Comparison of ENCODE assay signal across 10 cellular contexts in genomic region chr16:4309102-4309832, GRCh38. TPM values are rescaled to one million over a fixed set of nuclear protein-coding genes. Genes with fewer than 3 reads are reported as not detected.
DNase-seq lines count a peak whose midpoint lies in the region; ATAC-seq, FAIRE-seq and TF ChIP-seq lines count a peak whose summit lies in the region.
"Had no signal": no experiment of that assay in that cellular context is flagged by ENCODE, and none has a peak within 500 bp of the region (broad histone marks: within the 10 kb centered on the region; RNA-seq: fewer than 3 reads in every experiment).

No MANE protein-coding gene starts in this region.

- no peak overlapping the region for H3K4me3 ChIP-seq in K562
- no peak overlapping the region for H3K4me3 ChIP-seq in neuronal stem cell (ENCODE audit: low read length in 2 of 2)
- no peak overlapping the region for H3K4me3 ChIP-seq in uterus

- peaks cover 13 to 48% of the 10 kb centered on the region in 2 experiments; a peak in 4 of 5 replicates for H3K4me1 ChIP-seq in K562 (replicated peaks in 1 of 2; ENCODE audit: control insufficient read depth in 2 of 2, insufficient read depth in 2 of 2, low read length in 2 of 2)
- H3K4me1 ChIP-seq in neuronal stem cell (ENCODE audit: control insufficient read depth in 2 of 2, insufficient read depth in 1 of 2, low read depth in 1 of 2, low read length in 2 of 2) = peaks cover 12 to 18% of the 10 kb centered on the region in 2 donors
- no peaks in the 10 kb centered on the region for H3K4me1 ChIP-seq in uterus

- peaks cover 24% of the 10 kb centered on the region for H3K4me1 Mint-ChIP-seq in T-helper 1 cell treated with Interleukin-12 subunit alpha and Interleukin-12 subunit beta and Interleukin-4 antibody, amounts not matched to agents 30 μg/mL and 1 μg/mL, for 36 hours (ENCODE audit: low read depth)
- H3K4me1 Mint-ChIP-seq in HFFc6 (ENCODE audit: low read depth) = peaks cover 27% of the 10 kb centered on the region
- peaks cover 42% of the 10 kb centered on the region for H3K4me1 Mint-ChIP-seq in stimulated activated memory B cell treated with anti-CD40 and anti-IgM and Interleukin-4, amounts not matched to agents 10 μg/mL and 1 μg/mL and 100 μg/mL, for 72 hours

- no peak for TF ChIP-seq EP300 in K562 (IDR thresholded peaks at IDR 0.05; ENCODE audit: low read length)

- CTCF ChIA-PET in K562 (lab: Yijun Ruan, JAX; ENCODE audit: low intra/inter-chr PET ratio) = no interaction called here

- H3K27me3 Mint-ChIP-seq in T-helper 1 cell treated with Interleukin-12 subunit alpha and Interleukin-12 subunit beta and Interleukin-4 antibody, amounts not matched to agents 30 μg/mL and 1 μg/mL, for 36 hours (ENCODE audit: low read depth) = peaks cover 13% of the 10 kb centered on the region
- H3K27me3 Mint-ChIP-seq in HFFc6 (ENCODE audit: insufficient read depth) = no peaks in the 10 kb centered on the region; the same call in 1 of the 2 replicates
- peaks cover 8% of the 10 kb centered on the region for H3K27me3 Mint-ChIP-seq in stimulated activated memory B cell treated with anti-CD40 and anti-IgM and Interleukin-4, amounts not matched to agents 10 μg/mL and 1 μg/mL and 100 μg/mL, for 72 hours

- no peak for TF ChIP-seq CTCF in HFFc6 (IDR thresholded peaks at IDR 0.05)
- TF ChIP-seq CTCF in K562 (IDR thresholded peaks at IDR 0.05 in 2 of 3, conservative IDR thresholded peaks at IDR 0.05 in 1 of 3; ENCODE audit: insufficient read depth in 2 of 3, low read depth in 1 of 3, low read length in 3 of 3) = no peak
- TF ChIP-seq CTCF in uterus (IDR thresholded peaks at IDR 0.05) = no peak

- 80% methylated on average over 14 of the region's 14 CpGs for WGBS in K562 (ENCODE audit: insufficient coverage, low coverage, missing lambda C conversion rate)
- WGBS in neuronal stem cell (ENCODE audit: extremely low coverage in 2 of 2, insufficient read length in 2 of 2, insufficient replicate concordance in 1 of 2), 2 donors = no CpG with 5 or more reads among the region's 14 CpGs

- in situ Hi-C loops in K562 (cut with MboI) = no loop called here

- DNase-seq in T-helper 1 cell (no peak), HFFc6 (no peak), K562 (ENCODE audit: extremely low read depth in 1 of 4, low spot score in 3 of 4) (no peak), neuronal stem cell (ENCODE audit: low spot score) (no peak), uterus (no peak), RPMI8226 (no peak)
- DNase-seq: cortex of kidney had no signal

- peaks cover 19% of the 10 kb centered on the region; the same call in 2 of the 3 replicates for H3K36me3 ChIP-seq in K562 (ENCODE audit: control insufficient read depth, insufficient read depth, low read length)
- no peaks in the 10 kb centered on the region for H3K36me3 ChIP-seq in neuronal stem cell (replicated peaks in 1 of 2; ENCODE audit: control insufficient read depth in 2 of 2, insufficient read depth in 2 of 2, low read length in 2 of 2)
- H3K36me3 ChIP-seq in uterus = no peaks in the 10 kb centered on the region

- H4K91ac ChIP-seq in neuronal stem cell (ENCODE audit: low read depth, low read length, poor library complexity) = no peak overlapping the region

- ATAC-seq in K562 = no peak
- ATAC-seq in stimulated activated memory B cell treated with anti-CD40 and anti-IgM and Interleukin-4, amounts not matched to agents 10 μg/mL and 1 μg/mL and 100 μg/mL, for 72 hours = no peak

- peak overlapping the region; percentile 50 for H2AK5ac ChIP-seq in neuronal stem cell (ENCODE audit: low read depth, low read length)

- peak; percentile 15 for FAIRE-seq in K562 (lab: Jason Lieb, UNC)
- FAIRE-seq: frontal cortex had no signal

- H3K4ac ChIP-seq in neuronal stem cell (ENCODE audit: low read length) = peak overlapping the region; percentile 81

- H3K4me2 ChIP-seq in K562 (ENCODE audit: insufficient read depth, low read length) (no peak overlapping the region), neuronal stem cell (ENCODE audit: insufficient read depth, low read length, poor library complexity, severe bottlenecking) (no peak overlapping the region)

- intact Hi-C loops in K562 (cut with micrococcal nuclease) = no loop called here
- intact Hi-C loops in uterus (cut with DNase I; ENCODE audit: low total_unique reads) = no loop called here

- H2BK15ac ChIP-seq in neuronal stem cell (ENCODE audit: low read length) = peak overlapping the region; percentile 54

- no TSS peak for BruUV-seq in K562 (replicated peaks; lab: Mats Ljungman, UMichigan)

- TF ChIP-seq RAD21 in K562 (CRISPR knock-in tag; conservative IDR thresholded peaks at IDR 0.05 in 1 of 2, IDR thresholded peaks at IDR 0.05 in 1 of 2) = no peak

- peak overlapping the region; percentile 36 for H2BK120ac ChIP-seq in neuronal stem cell (ENCODE audit: low read depth, low read length)

- H3K36me3 Mint-ChIP-seq in T-helper 1 cell treated with Interleukin-12 subunit alpha and Interleukin-12 subunit beta and Interleukin-4 antibody, amounts not matched to agents 30 μg/mL and 1 μg/mL, for 36 hours (ENCODE audit: low read depth) = peaks cover 6% of the 10 kb centered on the region
- peaks cover 6% of the 10 kb centered on the region for H3K36me3 Mint-ChIP-seq in HFFc6 (ENCODE audit: low read depth)
- peaks cover 4% of the 10 kb centered on the region for H3K36me3 Mint-ChIP-seq in stimulated activated memory B cell treated with anti-CD40 and anti-IgM and Interleukin-4, amounts not matched to agents 10 μg/mL and 1 μg/mL and 100 μg/mL, for 72 hours

- peak overlapping the region; percentile 20 for H3K27ac Mint-ChIP-seq in T-helper 1 cell treated with Interleukin-12 subunit alpha and Interleukin-12 subunit beta and Interleukin-4 antibody, amounts not matched to agents 30 μg/mL and 1 μg/mL, for 36 hours
- peak overlapping the region; percentile 81 for H3K27ac Mint-ChIP-seq in HFFc6
- no peak overlapping the region for H3K27ac Mint-ChIP-seq in stimulated activated memory B cell treated with anti-CD40 and anti-IgM and Interleukin-4, amounts not matched to agents 10 μg/mL and 1 μg/mL and 100 μg/mL, for 72 hours

- H3K9me3 ChIP-seq in K562 (replicated peaks; ENCODE audit: control insufficient read depth, insufficient read depth, low read depth, low read length) = no peaks in the 10 kb centered on the region
- H3K9me3 ChIP-seq in neuronal stem cell (replicated peaks in 1 of 2; ENCODE audit: control insufficient read depth in 2 of 2, insufficient read depth in 1 of 2, low read depth in 1 of 2, low read length in 2 of 2) = peaks cover 0 to 2% of the 10 kb centered on the region in 2 donors
- no peaks in the 10 kb centered on the region for H3K9me3 ChIP-seq in uterus

- peaks cover 18% of the 10 kb centered on the region for H3K79me2 ChIP-seq in K562 (ENCODE audit: control insufficient read depth, insufficient read depth, low read length)

- no peak overlapping the region for H2AFZ ChIP-seq in K562 (ENCODE audit: low read depth, low read length)
- peak overlapping the region; percentile 31 for H2AFZ ChIP-seq in neuronal stem cell (ENCODE audit: low read length)

- peak overlapping the region; percentile 89 for H2BK12ac ChIP-seq in neuronal stem cell (ENCODE audit: low read length)

- H3K27ac ChIP-seq in K562 (ENCODE audit: extremely low read depth, low read depth, low read length) (no peak overlapping the region), neuronal stem cell (replicated peaks; ENCODE audit: low read length) (no peak overlapping the region), uterus (no peak overlapping the region)

- H3K9ac ChIP-seq in K562 (ENCODE audit: insufficient read depth in 1 of 2, low read depth in 2 of 2, low read length in 2 of 2) = peak overlapping the region in 1 of 2 experiments; percentile 73; a peak in 3 of 4 replicates
- H3K9ac ChIP-seq in neuronal stem cell (ENCODE audit: low read depth, low read length, poor library complexity) = peak overlapping the region; percentile 12

- no peak overlapping the region for H3K14ac ChIP-seq in neuronal stem cell (ENCODE audit: low read length)

- no peak overlapping the region for H4K8ac ChIP-seq in neuronal stem cell (ENCODE audit: low read depth, low read length)

- TF ChIP-seq POLR2A in K562 (conservative IDR thresholded peaks at IDR 0.05) (no peak), uterus (IDR thresholded peaks at IDR 0.05) (no peak)

- peak overlapping the region; percentile 91 for H3K4me3 Mint-ChIP-seq in T-helper 1 cell treated with Interleukin-12 subunit alpha and Interleukin-12 subunit beta and Interleukin-4 antibody, amounts not matched to agents 30 μg/mL and 1 μg/mL, for 36 hours
- H3K4me3 Mint-ChIP-seq in HFFc6 = no peak overlapping the region; the same call in 1 of the 2 replicates
- H3K4me3 Mint-ChIP-seq in stimulated activated memory B cell treated with anti-CD40 and anti-IgM and Interleukin-4, amounts not matched to agents 10 μg/mL and 1 μg/mL and 100 μg/mL, for 72 hours = no peak overlapping the region

- H3K18ac ChIP-seq in neuronal stem cell (ENCODE audit: low read length) = peak overlapping the region; percentile 83

- no peaks in the 10 kb centered on the region for H3K9me3 Mint-ChIP-seq in T-helper 1 cell treated with Interleukin-12 subunit alpha and Interleukin-12 subunit beta and Interleukin-4 antibody, amounts not matched to agents 30 μg/mL and 1 μg/mL, for 36 hours
- peaks cover 4% of the 10 kb centered on the region; the same call in 1 of the 2 replicates for H3K9me3 Mint-ChIP-seq in HFFc6
- H3K9me3 Mint-ChIP-seq in stimulated activated memory B cell treated with anti-CD40 and anti-IgM and Interleukin-4, amounts not matched to agents 10 μg/mL and 1 μg/mL and 100 μg/mL, for 72 hours = peaks cover 3% of the 10 kb centered on the region

- H3K9me1 ChIP-seq in K562 (ENCODE audit: control insufficient read depth, insufficient read depth, low read length) = peaks cover 3% of the 10 kb centered on the region

- no peaks in the 10 kb centered on the region for H3K79me1 ChIP-seq in neuronal stem cell (ENCODE audit: low read depth, low read length)

- H2BK5ac ChIP-seq in neuronal stem cell (ENCODE audit: low read length) = no peak overlapping the region

- no peaks in the 10 kb centered on the region for H3K27me3 ChIP-seq in K562 (ENCODE audit: control insufficient read depth in 2 of 2, insufficient read depth in 2 of 2, low read length in 2 of 2)
- H3K27me3 ChIP-seq in neuronal stem cell (ENCODE audit: control insufficient read depth in 3 of 3, insufficient read depth in 3 of 3, low read depth in 1 of 3, low read length in 3 of 3) = peaks cover 0 to 11% (median 0%) of the 10 kb centered on the region in 3 experiments
- H3K27me3 ChIP-seq in uterus = no peaks in the 10 kb centered on the region

- no peak overlapping the region for H3K23ac ChIP-seq in neuronal stem cell (ENCODE audit: low read depth, low read length, poor library complexity)

- no peaks in the 10 kb centered on the region for H4K20me1 ChIP-seq in K562 (replicated peaks; ENCODE audit: control insufficient read depth, insufficient read depth, low read length)

- POLR2A ChIA-PET in K562 (lab: Yijun Ruan, JAX) = interaction anchor here (0.6 to 2.2 kb wide), 5 partner anchors 10 to 109 kb away, joined by 3 to 10 read pairs (median 3); no protein-coding TSS in a partner anchor

RNA-seq across cellular contexts. Expression of gene GLIS2, which starts 6.6 kb away (rescaled TPM):
- 10 to 100 TPM; 21.9 to 26.0 (median 23.5) TPM for total RNA-seq in HFFc6 (2021; fragmentation: NEBNext Ultra II Directional; extraction: Animal tissue kit (Norgen Biotek cat#: 25700))
- total RNA-seq in K562 (2011; cell fraction: chromatin; rRNA removed; ENCODE audit: low replicate concordance) = 2.1 and 6.1 TPM in 2 replicates
- total RNA-seq in K562 (2011; cell fraction: nucleolus; rRNA removed) = 3.8 and 4.2 TPM in 2 replicates
- 2.9 and 3.6 TPM in 2 replicates for total RNA-seq in K562 (2011; cell fraction: nucleoplasm; rRNA removed)
- total RNA-seq in K562 (2014; rRNA removed) (0.91 and 1.4 TPM in 2 replicates), K562 (2014; rRNA removed; fragmentation: Illumina TruSeq; extraction: Trizol) (0.10 and 0.11 TPM in 2 replicates), K562 (2015; rRNA removed; fragmentation: Illumina TruSeq; extraction: Trizol) (0.33 and 0.68 TPM in 2 replicates), K562 (2021) (7.6 and 9.0 TPM in 2 replicates), uterus (10 to 100 TPM in 1 of 4 donors, 1 to 10 TPM in 3; 2.9 to 55.8 (median 5.1) TPM)
- polyA plus RNA-seq in K562 (2011; rRNA removed) (0.57 and 1.0 TPM in 2 replicates), K562 (2014; fragmentation: Illumina TruSeq; extraction: Trizol) (2.2 and 5.8 TPM in 2 replicates), K562 (2014; fragmentation: Nextera tagmentation; extraction: Ambion mirVana) (under 1 TPM; 0.10 to 0.25 TPM), K562 (2014; rRNA removed) (2.3 and 2.9 TPM in 2 replicates)
- polyA plus RNA-seq in K562 (2011; cell fraction: cytosol; rRNA removed) = 1.0 and 2.2 TPM in 2 replicates
- polyA plus RNA-seq in K562 (2011; cell fraction: nucleus; rRNA removed) = 2.8 and 4.9 TPM in 2 replicates
- polyA plus RNA-seq in K562 (2012) = 6.8 and 7.9 TPM in 2 replicates
- polyA minus RNA-seq in K562 (2011; rRNA and poly(A)+ RNA removed) = 0.27 and 0.32 TPM in 2 replicates
- 3.3 and 4.6 TPM in 2 replicates for polyA minus RNA-seq in K562 (2011; cell fraction: cytosol; rRNA and poly(A)+ RNA removed)
- polyA minus RNA-seq in K562 (2011; cell fraction: nucleus; rRNA and poly(A)+ RNA removed) = 1.00 and 1.1 TPM in 2 replicates
- polyA plus RNA-seq in neuronal stem cell (2013, experiment 1 of 2) = 7.6 TPM
- polyA plus RNA-seq in neuronal stem cell (2013, experiment 2 of 2) = 7.9 TPM

RNA-seq across cellular contexts. Expression of gene TFAP4, which starts 36.4 kb away (rescaled TPM):
- 10 to 100 TPM in 3 of 6 experiments, 1 to 10 TPM in 3; 8.3 to 11.7 (median 10.1) TPM for total RNA-seq in HFFc6 (2021; fragmentation: NEBNext Ultra II Directional; extraction: Animal tissue kit (Norgen Biotek cat#: 25700))
- total RNA-seq in K562 (2011; cell fraction: chromatin; rRNA removed; ENCODE audit: low replicate concordance) = 12.1 and 23.1 TPM in 2 replicates
- total RNA-seq in K562 (2011; cell fraction: nucleolus; rRNA removed) = 12.4 and 13.3 TPM in 2 replicates
- 11.0 and 16.1 TPM in 2 replicates for total RNA-seq in K562 (2011; cell fraction: nucleoplasm; rRNA removed)
- total RNA-seq in K562 (2014; rRNA removed) (27.7 and 28.8 TPM in 2 replicates), K562 (2014; rRNA removed; fragmentation: Illumina TruSeq; extraction: Trizol) (5.6 and 7.7 TPM in 2 replicates), K562 (2015; rRNA removed; fragmentation: Illumina TruSeq; extraction: Trizol) (16.2 and 16.9 TPM in 2 replicates), K562 (2021) (31.2 and 32.8 TPM in 2 replicates), uterus (10 to 100 TPM in 2 of 4 donors, 1 to 10 TPM in 2; 2.1 to 18.7 (median 8.2) TPM)
- polyA plus RNA-seq in K562 (2011; rRNA removed) (8.5 and 15.3 TPM in 2 replicates), K562 (2014; fragmentation: Illumina TruSeq; extraction: Trizol) (10.6 and 13.6 TPM in 2 replicates), K562 (2014; fragmentation: Nextera tagmentation; extraction: Ambion mirVana) (under 1 TPM; 0.10 to 0.11 TPM), K562 (2014; rRNA removed) (19.8 and 22.6 TPM in 2 replicates)
- polyA plus RNA-seq in K562 (2011; cell fraction: cytosol; rRNA removed) = 8.1 and 15.3 TPM in 2 replicates
- polyA plus RNA-seq in K562 (2011; cell fraction: nucleus; rRNA removed) = 12.2 and 17.2 TPM in 2 replicates
- 15.9 and 19.7 TPM in 2 replicates for polyA plus RNA-seq in K562 (2012)
- 14.2 and 15.3 TPM in 2 replicates for polyA minus RNA-seq in K562 (2011; rRNA and poly(A)+ RNA removed)
- 15.2 and 18.3 TPM in 2 replicates for polyA minus RNA-seq in K562 (2011; cell fraction: cytosol; rRNA and poly(A)+ RNA removed)
- polyA minus RNA-seq in K562 (2011; cell fraction: nucleus; rRNA and poly(A)+ RNA removed) = 5.0 and 8.7 TPM in 2 replicates
- polyA plus RNA-seq in neuronal stem cell (2013, experiment 1 of 2) = 18.5 TPM
- polyA plus RNA-seq in neuronal stem cell (2013, experiment 2 of 2) = 20.5 TPM

RNA-seq across cellular contexts. Expression of gene PAM16, which starts 41.9 kb away (rescaled TPM):
- total RNA-seq in HFFc6 (2021; fragmentation: NEBNext Ultra II Directional; extraction: Animal tissue kit (Norgen Biotek cat#: 25700)) = 10 to 100 TPM; 44.9 to 50.8 (median 46.1) TPM
- 70.0 and 135 TPM in 2 replicates for total RNA-seq in K562 (2011; cell fraction: chromatin; rRNA removed; ENCODE audit: low replicate concordance)
- total RNA-seq in K562 (2011; cell fraction: nucleolus; rRNA removed) = 74.5 and 92.1 TPM in 2 replicates
- 76.8 and 107 TPM in 2 replicates for total RNA-seq in K562 (2011; cell fraction: nucleoplasm; rRNA removed)
- total RNA-seq in K562 (2014; rRNA removed) = 173 and 213 TPM in 2 replicates
- total RNA-seq in K562 (2014; rRNA removed; fragmentation: Illumina TruSeq; extraction: Trizol) = 32.6 and 38.7 TPM in 2 replicates
- total RNA-seq in K562 (2015; rRNA removed; fragmentation: Illumina TruSeq; extraction: Trizol) = 48.4 and 56.1 TPM in 2 replicates
- total RNA-seq in K562 (2021) = 123 and 150 TPM in 2 replicates
- polyA plus RNA-seq in K562 (2011; rRNA removed) = 79.3 and 88.9 TPM in 2 replicates
- 175 and 283 TPM in 2 replicates for polyA plus RNA-seq in K562 (2011; cell fraction: cytosol; rRNA removed)
- polyA plus RNA-seq in K562 (2011; cell fraction: nucleus; rRNA removed) = 85.0 and 101 TPM in 2 replicates
- 96.6 and 100 TPM in 2 replicates for polyA plus RNA-seq in K562 (2012)
- 49.0 and 66.3 TPM in 2 replicates for polyA plus RNA-seq in K562 (2014; fragmentation: Illumina TruSeq; extraction: Trizol)
- polyA plus RNA-seq in K562 (2014; fragmentation: Nextera tagmentation; extraction: Ambion mirVana) = 10 to 100 TPM; 41.5 to 81.1 TPM
- 243 and 273 TPM in 2 replicates for polyA plus RNA-seq in K562 (2014; rRNA removed)
- 10.6 and 11.8 TPM in 2 replicates for polyA minus RNA-seq in K562 (2011; rRNA and poly(A)+ RNA removed)
- 19.8 and 22.7 TPM in 2 replicates for polyA minus RNA-seq in K562 (2011; cell fraction: cytosol; rRNA and poly(A)+ RNA removed)
- 10.8 and 13.7 TPM in 2 replicates for polyA minus RNA-seq in K562 (2011; cell fraction: nucleus; rRNA and poly(A)+ RNA removed)
- polyA plus RNA-seq in neuronal stem cell (2013, experiment 1 of 2) = 76.9 TPM
- 74.7 TPM for polyA plus RNA-seq in neuronal stem cell (2013, experiment 2 of 2)
- total RNA-seq in uterus = 100 to 1,000 TPM in 1 of 4 donors, 10 to 100 TPM in 2, 1 to 10 TPM in 1; 8.9 to 438 (median 35.3) TPM
